1 cellular context compared by ENCODE assay signal in genomic region chr1:27598902-27599528, GRCh38.
TF ChIP-seq lines count a peak whose summit lies in the region.

No MANE protein-coding gene starts in this region.

TF ChIP-seq in HEK293, 187 proteins besides CTCF, POLR2A, EP300 and RAD21 (continued from another document):
- TF ChIP-seq ZNF239 (tag by site-specific recombination; IDR thresholded peaks at IDR 0.05) (no peak), ZNF830 (tag by site-specific recombination; IDR thresholded peaks at IDR 0.05; ENCODE audit: low read depth) (no peak), ZBTB44 (tag by site-specific recombination; IDR thresholded peaks at IDR 0.05) (no peak)
